In the genomic region with DNA sequence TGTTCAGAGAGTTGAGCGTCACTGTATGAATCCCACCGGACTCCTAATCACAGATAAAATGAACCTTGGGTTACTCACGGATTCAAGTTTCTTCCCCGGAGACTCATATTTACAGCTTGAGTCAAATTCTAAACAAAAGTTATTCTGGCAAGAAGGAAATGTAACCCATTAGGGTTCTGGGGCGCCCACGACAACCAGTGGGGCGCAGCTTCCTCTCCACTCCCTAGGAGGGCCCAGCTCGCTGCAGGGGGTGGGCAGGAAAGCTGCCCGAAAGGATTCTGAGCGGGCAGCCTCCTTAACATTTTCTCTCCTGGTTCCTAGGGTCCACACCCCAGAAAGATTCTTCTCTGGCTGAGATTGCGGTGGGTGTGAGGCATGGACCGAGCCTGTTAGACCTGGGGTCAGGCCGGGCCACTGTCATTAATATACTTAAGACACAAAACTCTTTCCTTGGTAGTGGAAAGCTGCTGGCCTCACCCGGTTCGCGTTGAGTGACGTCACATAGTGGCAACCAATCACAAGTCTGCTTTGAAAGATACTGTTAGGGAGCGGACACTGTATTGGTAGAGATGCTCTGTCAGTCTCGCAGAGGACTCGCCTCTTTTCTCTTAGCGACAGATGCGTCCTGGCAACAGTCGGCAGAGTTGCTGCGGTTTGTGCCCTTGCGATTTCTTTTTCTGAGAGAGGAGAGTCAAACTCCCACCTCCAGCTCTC, we compare ENCODE assay signal across 8 cellular contexts. TPM values are rescaled to one million over a fixed set of nuclear protein-coding genes. Genes with fewer than 3 reads are reported as not detected.
DNase-seq lines count a peak whose midpoint lies in the region; ATAC-seq, FAIRE-seq and TF ChIP-seq lines count a peak whose summit lies in the region.

No MANE protein-coding gene starts in this region.

- DNase-seq in NAMALWA (ENCODE audit: low spot score), result peak; percentile 98
- DNase-seq in T-cell, result peak; percentile 50 to 93 (median 82)
- DNase-seq in astrocyte (ENCODE audit: low read depth), result peak; percentile 97
- DNase-seq in hepatic stellate cell (ENCODE audit: low spot score), result peak; percentile 98
- DNase-seq in renal cortical epithelial cell (ENCODE audit: low read depth), result peak; percentile 97
- peak; percentile 89 to 93 for DNase-seq in aorta

- peaks cover 14 to 16% (median 16%) of the 10 kb centered on the region in 3 donors for H3K4me1 Mint-ChIP-seq in T-cell
- H3K4me1 Mint-ChIP-seq in astrocyte (ENCODE audit: low read depth, unreplicated experiment), result peaks cover 7% of the 10 kb centered on the region

- H3K27ac ChIP-seq in HEK293 (ENCODE audit: extremely low read depth, low read depth, low read length) (peak overlapping the region; percentile 3; the same call in 1 of the 2 replicates), astrocyte (ENCODE audit: low read depth, low read length) (peak overlapping the region; percentile 80), aorta (ENCODE audit: low read depth in 1 of 2, low read length in 2 of 2) (peak overlapping the region in 1 of 2 donors; percentile 22)

- peaks cover 3 to 8% of the 10 kb centered on the region in 2 donors for H3K27me3 Mint-ChIP-seq in T-cell
- peaks cover 3% of the 10 kb centered on the region for H3K27me3 Mint-ChIP-seq in astrocyte (ENCODE audit: low read depth, unreplicated experiment)

- H3K4me1 ChIP-seq in HEK293 (ENCODE audit: control insufficient read depth, insufficient read depth, low read length) (peaks cover 5% of the 10 kb centered on the region; the same call in 1 of the 2 replicates), astrocyte (ENCODE audit: insufficient read depth, low read length) (peaks cover 2% of the 10 kb centered on the region), aorta (ENCODE audit: control insufficient read depth in 1 of 2, insufficient read depth in 2 of 2, low read length in 2 of 2) (no peaks in the 10 kb centered on the region)

- intact Hi-C loops in aorta (cut with DNase I), result loop anchor here in 1 of 2 donors (10.0 kb wide), 1 partner anchor 117 kb away; no protein-coding TSS in a partner anchor

- H3K4me3 ChIP-seq in HEK293 (ENCODE audit: low read depth, low read length) (peak overlapping the region; percentile 45), astrocyte (ENCODE audit: insufficient read depth, low read depth, low read length) (peak overlapping the region; percentile 64), aorta (ENCODE audit: low read length in 2 of 2) (peak overlapping the region; percentile 41 to 60)

- CTCF ChIA-PET in HEK293 (lab: Yijun Ruan, JAX), result interaction anchor here (0.7 to 2.6 kb wide), 3 partner anchors 13 to 197 kb away, joined by 3 to 9 read pairs (median 3); a partner anchor contains a TSS
- CTCF ChIA-PET in T-cell (lab: Charles Lee), result interaction anchor here (0.9 to 2.8 kb wide), 4 partner anchors 117 to 197 kb away, joined by 3 to 18 read pairs (median 4); a partner anchor contains a TSS

- no peaks in the 10 kb centered on the region for H4K20me1 ChIP-seq in astrocyte (ENCODE audit: insufficient read depth, low read length)

- peak overlapping the region; percentile 88 for H3K4me2 ChIP-seq in astrocyte (ENCODE audit: low read length)

- H3K4me3 Mint-ChIP-seq in T-cell (peak overlapping the region; percentile 79 to 85 (median 83)), astrocyte (ENCODE audit: unreplicated experiment) (peak overlapping the region; percentile 88)

- WGBS in aorta, 2 donors, result 1 to 2% methylated on average over 25 of the region's 25 CpGs

- ATAC-seq in T-cell (replicated peaks in 1 of 4) (peak; percentile 99 to 100 (median 100)), aorta (ENCODE audit: low FRiP score) (peak; percentile 97)

- no peaks in the 10 kb centered on the region for H3K9me3 ChIP-seq in HEK293 (ENCODE audit: control insufficient read depth, insufficient read depth, low read depth, low read length)
- H3K9me3 ChIP-seq in astrocyte (ENCODE audit: insufficient read depth, low read depth, low read length), result no peaks in the 10 kb centered on the region
- H3K9me3 ChIP-seq in aorta (ENCODE audit: control insufficient read depth, low read length), result no peaks in the 10 kb centered on the region

- H3K9ac ChIP-seq in astrocyte (ENCODE audit: low read length), result peak overlapping the region; percentile 79

- H3K36me3 Mint-ChIP-seq in T-cell (no peaks in the 10 kb centered on the region), astrocyte (ENCODE audit: low read depth, unreplicated experiment) (no peaks in the 10 kb centered on the region)

- H3K9me3 Mint-ChIP-seq in T-cell (no peaks in the 10 kb centered on the region), astrocyte (ENCODE audit: unreplicated experiment) (no peaks in the 10 kb centered on the region)

- H3K27ac Mint-ChIP-seq in T-cell (peak overlapping the region; percentile 62 to 76), astrocyte (ENCODE audit: unreplicated experiment) (peak overlapping the region; percentile 97)

- TF ChIP-seq CTCF in HEK293 (tag by site-specific recombination; IDR thresholded peaks at IDR 0.05) (no peak), astrocyte (IDR thresholded peaks at IDR 0.05; ENCODE audit: insufficient read depth, low read depth, low read length) (no peak)

- peak; percentile 87 for FAIRE-seq in G401.6 (lab: Jason Lieb, UNC)
- FAIRE-seq in astrocyte (lab: Jason Lieb, UNC), result peak; percentile 97

- H3K36me3 ChIP-seq in HEK293 (ENCODE audit: control insufficient read depth in 2 of 2, insufficient read depth in 1 of 2, low read length in 2 of 2) (no peaks in the 10 kb centered on the region), astrocyte (ENCODE audit: insufficient read depth, low read length) (no peaks in the 10 kb centered on the region), aorta (ENCODE audit: control insufficient read depth in 1 of 2, insufficient read depth in 2 of 2, low read length in 1 of 2) (no peaks in the 10 kb centered on the region)

- POLR2A ChIA-PET in HEK293 (lab: Yijun Ruan, JAX) (interaction anchor here (0.8 to 2.7 kb wide), 2 partner anchors 9 to 13 kb away, joined by 3 to 14 read pairs; a partner anchor contains a TSS), T-cell (lab: Charles Lee) (no interaction called here)

- H3K79me2 ChIP-seq in astrocyte (ENCODE audit: insufficient read depth, low read length), result no peaks in the 10 kb centered on the region

- no peaks in the 10 kb centered on the region for H3K27me3 ChIP-seq in astrocyte (ENCODE audit: insufficient read depth, low read length)
- H3K27me3 ChIP-seq in aorta (ENCODE audit: control insufficient read depth in 1 of 2, insufficient read depth in 2 of 2, low read length in 1 of 2), result no peaks in the 10 kb centered on the region

- H2AFZ ChIP-seq in astrocyte (ENCODE audit: low read depth, low read length), result peak overlapping the region; percentile 81

TF ChIP-seq in HEK293, 187 proteins besides CTCF, POLR2A, EP300 and RAD21 (continues in another document):
- TF ChIP-seq, protein P1, sequence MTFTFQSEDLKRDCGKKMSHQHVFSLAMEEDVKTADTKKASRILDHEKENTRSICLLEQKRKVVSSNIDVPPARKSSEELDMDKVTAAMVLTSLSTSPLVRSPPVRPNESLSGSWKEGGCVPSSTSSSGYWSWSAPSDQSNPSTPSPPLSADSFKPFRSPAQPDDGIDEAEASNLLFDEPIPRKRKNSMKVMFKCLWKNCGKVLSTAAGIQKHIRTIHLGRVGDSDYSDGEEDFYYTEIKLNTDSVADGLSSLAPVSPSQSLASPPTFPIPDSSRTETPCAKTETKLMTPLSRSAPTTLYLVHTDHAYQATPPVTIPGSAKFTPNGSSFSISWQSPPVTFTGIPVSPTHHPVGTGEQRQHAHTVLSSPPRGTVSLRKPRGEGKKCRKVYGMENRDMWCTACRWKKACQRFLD (tag by site-specific recombination; IDR thresholded peaks at IDR 0.05), result no peak
- TF ChIP-seq, protein P2, sequence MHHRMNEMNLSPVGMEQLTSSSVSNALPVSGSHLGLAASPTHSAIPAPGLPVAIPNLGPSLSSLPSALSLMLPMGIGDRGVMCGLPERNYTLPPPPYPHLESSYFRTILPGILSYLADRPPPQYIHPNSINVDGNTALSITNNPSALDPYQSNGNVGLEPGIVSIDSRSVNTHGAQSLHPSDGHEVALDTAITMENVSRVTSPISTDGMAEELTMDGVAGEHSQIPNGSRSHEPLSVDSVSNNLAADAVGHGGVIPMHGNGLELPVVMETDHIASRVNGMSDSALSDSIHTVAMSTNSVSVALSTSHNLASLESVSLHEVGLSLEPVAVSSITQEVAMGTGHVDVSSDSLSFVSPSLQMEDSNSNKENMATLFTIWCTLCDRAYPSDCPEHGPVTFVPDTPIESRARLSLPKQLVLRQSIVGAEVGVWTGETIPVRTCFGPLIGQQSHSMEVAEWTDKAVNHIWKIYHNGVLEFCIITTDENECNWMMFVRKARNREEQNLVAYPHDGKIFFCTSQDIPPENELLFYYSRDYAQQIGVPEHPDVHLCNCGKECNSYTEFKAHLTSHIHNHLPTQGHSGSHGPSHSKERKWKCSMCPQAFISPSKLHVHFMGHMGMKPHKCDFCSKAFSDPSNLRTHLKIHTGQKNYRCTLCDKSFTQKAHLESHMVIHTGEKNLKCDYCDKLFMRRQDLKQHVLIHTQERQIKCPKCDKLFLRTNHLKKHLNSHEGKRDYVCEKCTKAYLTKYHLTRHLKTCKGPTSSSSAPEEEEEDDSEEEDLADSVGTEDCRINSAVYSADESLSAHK (tag by site-specific recombination; IDR thresholded peaks at IDR 0.05), result no peak
- TF ChIP-seq GLI4 (tag by site-specific recombination; IDR thresholded peaks at IDR 0.05), result no peak
- TF ChIP-seq ZNF521 (tag by site-specific recombination; IDR thresholded peaks at IDR 0.05), result no peak
- 0 out of 2 replicates have a peak, but pooled peaks have one; percentile 14 for TF ChIP-seq ZXDB (tag by site-specific recombination; IDR thresholded peaks at IDR 0.05)
- TF ChIP-seq ZNF37A (tag by site-specific recombination; IDR thresholded peaks at IDR 0.05), result no peak
- TF ChIP-seq ZNF677 (tag by site-specific recombination; IDR thresholded peaks at IDR 0.05), result no peak
- TF ChIP-seq ZNF561 (tag by site-specific recombination; IDR thresholded peaks at IDR 0.05; ENCODE audit: borderline replicate concordance), result no peak; the same call in 1 of the 2 replicates
- TF ChIP-seq ZNF623 (tag by site-specific recombination; IDR thresholded peaks at IDR 0.05), result no peak
- TF ChIP-seq ZNF629 (tag by site-specific recombination; IDR thresholded peaks at IDR 0.05), result peak; percentile 98
- no peak for TF ChIP-seq OVOL3 (tag by site-specific recombination; IDR thresholded peaks at IDR 0.05)
- no peak for TF ChIP-seq ZNF202 (tag by site-specific recombination; IDR thresholded peaks at IDR 0.05; ENCODE audit: borderline replicate concordance)
- no peak for TF ChIP-seq ZNF169 (tag by site-specific recombination; IDR thresholded peaks at IDR 0.05)

RNA-seq across cellular contexts. Expression of a gene that starts 13.6 kb away (rescaled TPM):
- 1 to 10 TPM; 2.1 to 7.2 (median 2.8) TPM for total RNA-seq in T-cell
- 0.41 and 0.75 TPM in 2 replicates for total RNA-seq in astrocyte
- total RNA-seq in renal cortical epithelial cell, result 1.3 and 4.0 TPM in 2 replicates
- total RNA-seq in aorta, result 1 to 10 TPM; 1.3 to 7.8 TPM
- polyA plus RNA-seq in aorta, result 1 to 10 TPM in 1 of 2 donors, under 1 TPM in 1; 0.25 to 3.7 TPM
